Comparison of ENCODE assay signal across 35 cellular contexts in the genomic region with DNA sequence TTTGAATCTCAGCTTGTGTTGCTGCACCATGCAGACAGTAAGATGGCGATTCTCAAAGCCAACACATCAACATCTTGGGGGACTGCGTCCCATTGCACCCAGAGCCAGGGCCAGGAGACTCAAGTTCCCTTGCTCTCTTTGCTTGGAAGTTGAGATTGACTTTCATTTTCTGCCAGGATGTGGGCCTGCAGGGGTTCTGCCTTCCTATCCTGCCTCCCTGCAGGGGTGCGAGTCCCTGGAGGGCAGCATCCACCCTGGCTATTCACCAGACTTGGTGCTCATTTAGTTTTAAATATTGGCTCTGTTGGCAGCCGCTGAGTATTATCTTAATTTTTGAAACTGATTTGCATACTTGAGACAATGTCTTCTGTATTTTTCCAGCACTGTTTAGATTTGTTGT.
"Had no signal": no experiment of that assay in that cellular context is flagged by ENCODE, and none has a peak within 500 bp of the region (broad histone marks: within the 10 kb centered on the region; RNA-seq: fewer than 3 reads in every experiment).

No MANE protein-coding gene starts in this region.

- H3K4me1 ChIP-seq: ascending aorta had no signal

- H3K36me3 ChIP-seq: ascending aorta, cardiac muscle cell had no signal

- H3K9me3 ChIP-seq: ascending aorta had no signal

- H3K9me3 Mint-ChIP-seq: activated CD4-positive, alpha-beta T cell treated with anti-CD3 and anti-CD28 coated beads, Interleukin-2, amount 10 ng/mL, durations not matched to agents 7 days and 5 days; activated naive CD4-positive, alpha-beta T cell treated with anti-CD3 and anti-CD28 coated beads, Interleukin-2, amount 10 ng/mL, durations not matched to agents 7 days and 5 days; activated naive CD4-positive, alpha-beta T cell treated with anti-CD3 and anti-CD28 coated beads, Interleukin-2, amount 50 U/mL, for 24 hours; activated naive CD8-positive, alpha-beta T cell treated with anti-CD3 and anti-CD28 coated beads, Interleukin-2, amount 50 U/mL, for 24 hours; activated T-cell treated with anti-CD3 and anti-CD28 coated beads, Interleukin-2, amount 50 U/mL, for 4 hours; activated T-helper 1 cell treated with anti-CD3 and anti-CD28 coated beads, Interleukin-12 subunit alpha, Interleukin-12 subunit beta, Interleukin-2, Interleukin-4 antibody, amounts not matched to agents 30 ng/mL and 10 ng/mL and 1 ng/mL, durations not matched to agents 14 hours and 24 hours and 36 hours; activated T-helper 17 cell treated with anti-CD3 and anti-CD28 coated beads, Interleukin-2, amount 50 U/mL, for 72 hours; T-helper 1 cell treated with Interleukin-12 subunit alpha and Interleukin-12 subunit beta and Interleukin-4 antibody, amounts not matched to agents 30 μg/mL and 1 μg/mL, for 36 hours; T-helper 2 cell treated with Interferon-gamma antibody and Interleukin-4, amounts not matched to agents 5 μg/mL and 100 μg/mL, for 36 hours had no signal

- H3K4me3 ChIP-seq: ascending aorta, cardiac muscle cell had no signal

- H3K36me3 Mint-ChIP-seq: activated naive CD4-positive, alpha-beta T cell treated with anti-CD3 and anti-CD28 coated beads, Interleukin-2, amount 10 ng/mL, durations not matched to agents 7 days and 5 days; activated naive CD4-positive, alpha-beta T cell treated with anti-CD3 and anti-CD28 coated beads, Interleukin-2, amount 50 U/mL, for 24 hours; activated naive CD8-positive, alpha-beta T cell; activated naive CD8-positive, alpha-beta T cell treated with anti-CD3 and anti-CD28 coated beads, Interleukin-2, amount 10 ng/mL, durations not matched to agents 7 days and 5 days; brain had no signal

- H3K4me1 Mint-ChIP-seq: activated CD4-positive, alpha-beta memory T cell treated with anti-CD3 and anti-CD28 coated beads, Interleukin-2, amount 10 ng/mL, durations not matched to agents 7 days and 5 days; activated CD4-positive, alpha-beta T cell treated with anti-CD3 and anti-CD28 coated beads for 36 hours; activated CD4-positive, alpha-beta T cell treated with anti-CD3 and anti-CD28 coated beads, Interleukin-2, amount 10 ng/mL, durations not matched to agents 7 days and 5 days; activated naive CD4-positive, alpha-beta T cell treated with anti-CD3 and anti-CD28 coated beads, Interleukin-2, amount 10 ng/mL, durations not matched to agents 7 days and 5 days; activated naive CD4-positive, alpha-beta T cell treated with anti-CD3 and anti-CD28 coated beads, Interleukin-2, amount 50 U/mL, for 24 hours; activated naive CD8-positive, alpha-beta T cell treated with anti-CD3 and anti-CD28 coated beads, Interleukin-2, amount 10 ng/mL, durations not matched to agents 7 days and 5 days; activated naive CD8-positive, alpha-beta T cell treated with anti-CD3 and anti-CD28 coated beads, Interleukin-2, amount 50 U/mL, for 24 hours; activated T-helper 17 cell treated with anti-CD3 and anti-CD28 coated beads, Interleukin-2, amount 50 U/mL, for 72 hours; central memory CD8-positive, alpha-beta T cell had no signal

- DNase-seq: activated CD4-positive, alpha-beta memory T cell treated with anti-CD3 and anti-CD28 coated beads, Interleukin-2, amount 10 ng/mL, durations not matched to agents 7 days and 5 days; activated CD4-positive, alpha-beta T cell treated with anti-CD3 and anti-CD28 coated beads for 1 hour; activated CD4-positive, alpha-beta T cell treated with anti-CD3 and anti-CD28 coated beads for 36 hours; activated CD4-positive, alpha-beta T cell treated with anti-CD3 and anti-CD28 coated beads for 48 hours; activated CD4-positive, alpha-beta T cell treated with anti-CD3 and anti-CD28 coated beads, Interleukin-2, amount 10 ng/mL, durations not matched to agents 7 days and 5 days; activated CD4-positive, alpha-beta T cell treated with anti-CD3 and anti-CD28 coated beads, Interleukin-2, amount 50 U/mL, for 48 hours; activated CD4-positive, CD25-positive, alpha-beta regulatory T cell; activated CD8-positive, alpha-beta memory T cell treated with anti-CD3 and anti-CD28 coated beads, Interleukin-2, amount 50 U/mL, for 4 hours; activated effector memory CD4-positive, alpha-beta T cell treated with anti-CD3 and anti-CD28 coated beads, Interleukin-2, amount 50 U/mL, for 16 hours; activated gamma-delta T cell treated with Interleukin-2 at 50 U/mL for 16 hours; activated naive CD4-positive, alpha-beta T cell treated with anti-CD3 and anti-CD28 coated beads, Interleukin-2, amount 10 ng/mL, durations not matched to agents 7 days and 5 days; activated naive CD4-positive, alpha-beta T cell treated with Interleukin-2 at 50 U/mL for 16 hours; activated naive CD8-positive, alpha-beta T cell treated with anti-CD3 and anti-CD28 coated beads, Interleukin-2, amount 10 ng/mL, durations not matched to agents 7 days and 5 days; activated naive CD8-positive, alpha-beta T cell treated with anti-CD3 and anti-CD28 coated beads, Interleukin-2, amount 50 U/mL, for 24 hours; activated T-cell treated with anti-CD3 and anti-CD28 coated beads, Interleukin-2, amount 50 U/mL, for 4 hours; activated T-cell treated with anti-CD3 and anti-CD28 coated beads, Interleukin-2, amount 50 U/mL, for 72 hours; amygdala; anterior cingulate cortex; caudate nucleus; cerebellar nuclear complex; T-helper 1 cell; T-helper 2 cell; T-helper 9 cell had no signal

- H3K27ac ChIP-seq: ascending aorta, cardiac muscle cell, VCaP had no signal

- H3K27ac Mint-ChIP-seq: activated CD4-positive, alpha-beta memory T cell treated with anti-CD3 and anti-CD28 coated beads, Interleukin-2, amount 10 ng/mL, durations not matched to agents 7 days and 5 days; activated CD4-positive, alpha-beta T cell treated with anti-CD3 and anti-CD28 coated beads for 36 hours; activated CD4-positive, alpha-beta T cell treated with anti-CD3 and anti-CD28 coated beads, Interleukin-2, amount 10 ng/mL, durations not matched to agents 7 days and 5 days; activated naive CD4-positive, alpha-beta T cell treated with anti-CD3 and anti-CD28 coated beads, Interleukin-2, amount 10 ng/mL, durations not matched to agents 7 days and 5 days; activated naive CD4-positive, alpha-beta T cell treated with anti-CD3 and anti-CD28 coated beads, Interleukin-2, amount 50 U/mL, for 24 hours; activated naive CD8-positive, alpha-beta T cell; activated naive CD8-positive, alpha-beta T cell treated with anti-CD3 and anti-CD28 coated beads, Interleukin-2, amount 10 ng/mL, durations not matched to agents 7 days and 5 days; activated naive CD8-positive, alpha-beta T cell treated with anti-CD3 and anti-CD28 coated beads, Interleukin-2, amount 50 U/mL, for 24 hours; activated T-cell treated with anti-CD3 and anti-CD28 coated beads, Interleukin-2, amount 50 U/mL, for 72 hours; activated T-helper 1 cell treated with anti-CD3 and anti-CD28 coated beads, Interleukin-12 subunit alpha, Interleukin-12 subunit beta, Interleukin-2, Interleukin-4 antibody, amounts not matched to agents 30 ng/mL and 10 ng/mL and 1 ng/mL, durations not matched to agents 14 hours and 24 hours and 36 hours; activated T-helper 17 cell treated with anti-CD3 and anti-CD28 coated beads, Interleukin-2, amount 50 U/mL, for 72 hours; brain; T-helper 1 cell treated with Interleukin-12 subunit alpha and Interleukin-12 subunit beta and Interleukin-4 antibody, amounts not matched to agents 30 μg/mL and 1 μg/mL, for 36 hours; T-helper 2 cell treated with Interferon-gamma antibody and Interleukin-4, amounts not matched to agents 5 μg/mL and 100 μg/mL, for 36 hours had no signal

- H3K4me3 Mint-ChIP-seq: activated CD4-positive, alpha-beta memory T cell treated with anti-CD3 and anti-CD28 coated beads, Interleukin-2, amount 10 ng/mL, durations not matched to agents 7 days and 5 days; activated CD4-positive, alpha-beta T cell treated with anti-CD3 and anti-CD28 coated beads for 36 hours; activated CD4-positive, alpha-beta T cell treated with anti-CD3 and anti-CD28 coated beads, Interleukin-2, amount 10 ng/mL, durations not matched to agents 7 days and 5 days; activated naive CD4-positive, alpha-beta T cell treated with anti-CD3 and anti-CD28 coated beads, Interleukin-2, amount 10 ng/mL, durations not matched to agents 7 days and 5 days; activated naive CD4-positive, alpha-beta T cell treated with anti-CD3 and anti-CD28 coated beads, Interleukin-2, amount 50 U/mL, for 24 hours; activated naive CD8-positive, alpha-beta T cell; activated naive CD8-positive, alpha-beta T cell treated with anti-CD3 and anti-CD28 coated beads, Interleukin-2, amount 10 ng/mL, durations not matched to agents 7 days and 5 days; activated naive CD8-positive, alpha-beta T cell treated with anti-CD3 and anti-CD28 coated beads, Interleukin-2, amount 50 U/mL, for 24 hours; activated T-cell treated with anti-CD3 and anti-CD28 coated beads, Interleukin-2, amount 50 U/mL, for 4 hours; activated T-cell treated with anti-CD3 and anti-CD28 coated beads, Interleukin-2, amount 50 U/mL, for 72 hours; activated T-helper 1 cell treated with anti-CD3 and anti-CD28 coated beads, Interleukin-12 subunit alpha, Interleukin-12 subunit beta, Interleukin-2, Interleukin-4 antibody, amounts not matched to agents 30 ng/mL and 10 ng/mL and 1 ng/mL, durations not matched to agents 14 hours and 24 hours and 36 hours; activated T-helper 17 cell treated with anti-CD3 and anti-CD28 coated beads, Interleukin-2, amount 50 U/mL, for 72 hours; brain; central memory CD8-positive, alpha-beta T cell; T-helper 1 cell treated with Interleukin-12 subunit alpha and Interleukin-12 subunit beta and Interleukin-4 antibody, amounts not matched to agents 30 μg/mL and 1 μg/mL, for 36 hours; T-helper 2 cell treated with Interferon-gamma antibody and Interleukin-4, amounts not matched to agents 5 μg/mL and 100 μg/mL, for 36 hours had no signal

- ATAC-seq: activated CD4-positive, alpha-beta T cell treated with anti-CD3 and anti-CD28 coated beads for 36 hours; activated CD4-positive, CD25-positive, alpha-beta regulatory T cell treated with anti-CD3 and anti-CD28 coated beads, Interleukin-2, amount 50 U/mL, for 24 hours; activated naive CD8-positive, alpha-beta T cell treated with anti-CD3 and anti-CD28 coated beads, Interleukin-2, amount 50 U/mL, for 24 hours; activated T-cell treated with anti-CD3 and anti-CD28 coated beads, Interleukin-2, amount 50 U/mL, for 4 hours; activated T-cell treated with anti-CD3 and anti-CD28 coated beads, Interleukin-2, amount 50 U/mL, for 72 hours; activated T-helper 17 cell treated with anti-CD3 and anti-CD28 coated beads, Interleukin-2, amount 50 U/mL, for 72 hours had no signal

- H3K27me3 ChIP-seq: ascending aorta, cardiac muscle cell had no signal

- H3K27me3 Mint-ChIP-seq: activated CD4-positive, alpha-beta memory T cell treated with anti-CD3 and anti-CD28 coated beads, Interleukin-2, amount 10 ng/mL, durations not matched to agents 7 days and 5 days; activated CD4-positive, alpha-beta T cell treated with anti-CD3 and anti-CD28 coated beads for 36 hours; activated CD4-positive, alpha-beta T cell treated with anti-CD3 and anti-CD28 coated beads, Interleukin-2, amount 10 ng/mL, durations not matched to agents 7 days and 5 days; activated naive CD4-positive, alpha-beta T cell treated with anti-CD3 and anti-CD28 coated beads, Interleukin-2, amount 10 ng/mL, durations not matched to agents 7 days and 5 days; activated naive CD8-positive, alpha-beta T cell treated with anti-CD3 and anti-CD28 coated beads, Interleukin-2, amount 10 ng/mL, durations not matched to agents 7 days and 5 days had no signal
